In the genomic region with DNA sequence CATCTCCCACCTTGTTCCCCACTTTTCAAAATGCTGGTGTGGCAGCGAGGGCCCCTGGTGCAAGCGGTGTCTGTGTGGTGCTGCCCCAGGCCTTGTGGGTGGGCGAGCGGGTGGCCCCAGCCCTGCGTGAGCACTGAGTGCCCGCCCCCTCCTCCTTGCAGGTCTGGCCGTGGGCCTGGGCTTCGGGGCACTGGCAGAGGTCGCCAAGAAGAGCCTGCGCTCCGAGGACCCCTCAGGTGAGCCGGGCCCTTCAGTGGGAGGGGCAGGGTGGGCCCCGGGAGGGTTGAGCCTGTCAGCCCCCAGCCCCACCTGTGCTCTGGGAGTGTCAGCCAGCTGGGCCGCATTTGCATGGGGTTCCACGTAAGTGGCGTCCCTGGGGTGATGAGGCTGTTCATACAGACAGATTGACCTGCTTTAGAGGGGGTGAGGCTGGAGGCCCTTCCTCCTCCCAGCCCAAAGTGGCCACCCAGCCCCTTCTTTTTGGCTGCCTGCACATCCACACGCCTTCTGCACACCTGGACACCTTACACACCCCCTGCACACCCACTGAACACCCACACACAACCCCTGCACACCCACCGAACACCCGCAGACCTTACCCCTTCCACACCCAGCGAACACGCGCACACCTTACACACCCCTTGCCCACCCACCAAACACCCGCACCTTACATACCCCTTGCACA, we compare ENCODE assay signal across 11 cellular contexts.
"Had no signal": no experiment of that assay in that cellular context is flagged by ENCODE, and none has a peak within 500 bp of the region (broad histone marks: within the 10 kb centered on the region; RNA-seq: fewer than 3 reads in every experiment).

No MANE protein-coding gene starts in this region.

- H3K4me3 ChIP-seq: ascending aorta, esophagus muscularis mucosa, SK-N-MC, suprapubic skin had no signal

- H3K27ac ChIP-seq: ascending aorta, parathyroid adenoma, SK-N-MC, suprapubic skin had no signal

- H3K27me3 ChIP-seq: ascending aorta, esophagus muscularis mucosa, suprapubic skin had no signal

- DNase-seq: activated CD4-positive, alpha-beta memory T cell treated with anti-CD3 and anti-CD28 coated beads for 36 hours; effector CD8-positive, alpha-beta T cell; left colon; midbrain; stimulated activated naive CD8-positive, alpha-beta T cell treated with anti-CD3 and anti-CD28 coated beads, Interleukin-15, amount 100 ng/mL, for 72 hours; trophoblast cell had no signal

- ATAC-seq: left colon had no signal

- H3K9me3 ChIP-seq: ascending aorta, esophagus muscularis mucosa, suprapubic skin had no signal

- H3K4me1 ChIP-seq: parathyroid adenoma had no signal
